20 cellular contexts compared by ENCODE assay signal in the genomic region with DNA sequence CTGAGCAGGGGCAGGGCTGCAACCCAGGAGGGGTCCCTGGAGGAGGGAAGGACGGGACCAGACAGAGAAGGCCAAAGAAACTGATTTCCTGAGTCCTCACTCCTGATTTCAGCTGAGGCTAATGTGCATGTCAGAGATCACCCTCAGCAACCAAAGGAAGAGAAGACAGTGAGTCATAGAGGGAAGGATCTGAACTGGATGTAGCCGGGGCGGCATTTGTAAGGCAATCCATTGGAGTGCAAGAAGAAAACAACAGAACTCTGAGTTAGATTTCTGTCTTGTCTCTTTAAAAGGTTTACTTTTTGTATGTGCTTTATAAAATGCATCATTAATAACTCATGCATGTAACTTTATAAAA.
DNase-seq lines count a peak whose midpoint lies in the region; ATAC-seq, FAIRE-seq and TF ChIP-seq lines count a peak whose summit lies in the region.
"Had no signal": no experiment of that assay in that cellular context is flagged by ENCODE, and none has a peak within 500 bp of the region (broad histone marks: within the 10 kb centered on the region; RNA-seq: fewer than 3 reads in every experiment).

No MANE protein-coding gene starts in this region.

- no peaks in the 10 kb centered on the region for H3K36me3 ChIP-seq in HepG2 (replicated peaks in 1 of 2; ENCODE audit: control insufficient read depth in 1 of 2, insufficient read depth in 2 of 2, low read length in 2 of 2)
- no peaks in the 10 kb centered on the region for H3K36me3 ChIP-seq in smooth muscle cell (ENCODE audit: low read depth)
- H3K36me3 ChIP-seq: esophagus squamous epithelium, upper lobe of left lung had no signal

- H3K4me2 ChIP-seq in HepG2 (ENCODE audit: low read depth, low read length) (no peak overlapping the region), smooth muscle cell (no peak overlapping the region)

- in situ Hi-C loops in HepG2 (cut with HindIII; ENCODE audit: extremely low pct_ligation_motif_present, low pct_unique_long_range_greater_than_20kb), result no loop called here

- no peak for TF ChIP-seq RAD21 in HepG2 (CRISPR knock-in tag; IDR thresholded peaks at IDR 0.05)

- H4K20me1 ChIP-seq in HepG2 (ENCODE audit: insufficient read depth, low read length) (no peaks in the 10 kb centered on the region), smooth muscle cell (ENCODE audit: low read depth) (no peaks in the 10 kb centered on the region)

- H3K9ac ChIP-seq in HepG2 (ENCODE audit: insufficient read depth, low read depth, low read length) (no peak overlapping the region), smooth muscle cell (ENCODE audit: low read depth) (peak overlapping the region; percentile 19)

- TF ChIP-seq EP300 in HepG2 (IDR thresholded peaks at IDR 0.05; ENCODE audit: low read depth in 2 of 2, low read length in 2 of 2), result no peak
- TF ChIP-seq EP300 in HepG2 (CRISPR knock-in tag; IDR thresholded peaks at IDR 0.05; ENCODE audit: borderline replicate concordance), result no peak

- TF ChIP-seq CTCF in HepG2 (CRISPR knock-in tag; IDR thresholded peaks at IDR 0.05) (no peak), smooth muscle cell (IDR thresholded peaks at IDR 0.05; ENCODE audit: borderline replicate concordance, insufficient read depth, poor library complexity, severe bottlenecking) (no peak)

- H3F3A ChIP-seq in smooth muscle cell (ENCODE audit: low read depth), result no peaks in the 10 kb centered on the region

- H3K79me2 ChIP-seq in HepG2 (ENCODE audit: insufficient read depth, low read length), result no peaks in the 10 kb centered on the region
- no peaks in the 10 kb centered on the region for H3K79me2 ChIP-seq in smooth muscle cell (ENCODE audit: low read depth)

- H2AFZ ChIP-seq in HepG2 (ENCODE audit: low read length) (no peak overlapping the region), smooth muscle cell (ENCODE audit: low read depth) (no peak overlapping the region)

- no peak for TF ChIP-seq POLR2A in HepG2 (IDR thresholded peaks at IDR 0.05; ENCODE audit: insufficient read depth in 1 of 2, low read depth in 2 of 2, low read length in 2 of 2)

- no peak for FAIRE-seq in HepG2 (lab: Jason Lieb, UNC)

- ATAC-seq in HepG2 (peak; percentile 34; the same call in 2 of the 3 replicates), HG02610 (IDR thresholded peaks at IDR 0.05; ENCODE audit: unreplicated experiment) (no peak), HG03439 (IDR thresholded peaks at IDR 0.05; ENCODE audit: unreplicated experiment) (no peak)
- ATAC-seq: left cardiac atrium, Right ventricle myocardium inferior, T-helper 17 cell had no signal

- no peak overlapping the region for H3K4me3 ChIP-seq in HepG2 (replicated peaks in 1 of 3; ENCODE audit: insufficient read depth in 1 of 3, low read depth in 2 of 3, low read length in 3 of 3)
- H3K4me3 ChIP-seq in smooth muscle cell, result no peak overlapping the region
- H3K4me3 ChIP-seq: esophagus squamous epithelium, upper lobe of left lung had no signal

- H3K4me1 ChIP-seq in HepG2 (ENCODE audit: insufficient read depth, low read length) (peaks cover 30% of the 10 kb centered on the region), smooth muscle cell (ENCODE audit: low read depth) (no peaks in the 10 kb centered on the region)
- H3K4me1 ChIP-seq: Caco-2, esophagus squamous epithelium, upper lobe of left lung had no signal

- no TSS peak for BruUV-seq in HepG2 (replicated peaks; lab: Mats Ljungman, UMichigan)

- H3K27ac ChIP-seq in HepG2 (ENCODE audit: extremely low read length, insufficient read depth, low read length) (no peak overlapping the region), smooth muscle cell (ENCODE audit: low read depth) (peak overlapping the region; percentile 67)
- H3K27ac ChIP-seq: esophagus squamous epithelium, upper lobe of left lung, VCaP had no signal

- DNase-seq in M059J (ENCODE audit: low read depth) (peak; percentile 34), astrocyte of the hippocampus (ENCODE audit: low read depth, low spot score) (peak; percentile 44), HepG2 (ENCODE audit: low spot score) (no peak), smooth muscle cell (lab: John Stamatoyannopoulos, UW; ENCODE audit: unreplicated experiment) (no peak), AG08396 (ENCODE audit: low spot score) (no peak)
- DNase-seq: activated effector memory CD4-positive, alpha-beta T cell treated with anti-CD3 and anti-CD28 coated beads, Interleukin-2, amount 50 U/mL, for 16 hours; Caco-2; caudate nucleus; esophagus squamous epithelium; H7; left cardiac atrium; NCI-H1436; NCI-H526; stimulated activated CD8-positive, alpha-beta memory T cell treated with anti-CD3 and anti-CD28 coated beads, Interleukin-4, amount 100 ng/mL, for 48 hours; T-helper 17 cell; upper lobe of left lung had no signal

- WGBS in HepG2 (ENCODE audit: low lambda C conversion rate), result 31% methylated on average over 3 of the region's 3 CpGs
- WGBS in smooth muscle cell (ENCODE audit: low lambda C conversion rate), result 18% methylated on average over 3 of the region's 3 CpGs

- H3K27me3 ChIP-seq in HepG2 (ENCODE audit: control insufficient read depth in 1 of 2, insufficient read depth in 2 of 2, low read length in 2 of 2) (no peaks in the 10 kb centered on the region; a peak in 1 of 5 replicates), smooth muscle cell (ENCODE audit: low read depth) (no peaks in the 10 kb centered on the region)
- H3K27me3 ChIP-seq: upper lobe of left lung had no signal

- H3K9me3 ChIP-seq in HepG2 (ENCODE audit: low read length) (no peaks in the 10 kb centered on the region), smooth muscle cell (replicated peaks; ENCODE audit: low read depth) (no peaks in the 10 kb centered on the region)
- H3K9me3 ChIP-seq: Caco-2, upper lobe of left lung had no signal

- CTCF ChIA-PET in HepG2 (lab: Yijun Ruan, JAX; ENCODE audit: low intra/inter-chr PET ratio, low total read pairs), result no interaction called here

- POLR2A ChIA-PET in HepG2 (lab: Yijun Ruan, JAX), result no interaction called here

- intact Hi-C loops in HepG2 (cut with micrococcal nuclease; ENCODE audit: unreplicated experiment), result no loop called here

TF ChIP-seq in HepG2, 621 proteins besides CTCF, POLR2A, EP300 and RAD21:
- TF ChIP-seq, protein P1, sequence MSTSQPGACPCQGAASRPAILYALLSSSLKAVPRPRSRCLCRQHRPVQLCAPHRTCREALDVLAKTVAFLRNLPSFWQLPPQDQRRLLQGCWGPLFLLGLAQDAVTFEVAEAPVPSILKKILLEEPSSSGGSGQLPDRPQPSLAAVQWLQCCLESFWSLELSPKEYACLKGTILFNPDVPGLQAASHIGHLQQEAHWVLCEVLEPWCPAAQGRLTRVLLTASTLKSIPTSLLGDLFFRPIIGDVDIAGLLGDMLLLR (CRISPR knock-in tag; IDR thresholded peaks at IDR 0.05), result no peak
- no peak for TF ChIP-seq ZNF691 (CRISPR knock-in tag; IDR thresholded peaks at IDR 0.05; ENCODE audit: borderline replicate concordance, low read depth)
- TF ChIP-seq ZNF598 (CRISPR knock-in tag; IDR thresholded peaks at IDR 0.05; ENCODE audit: borderline replicate concordance), result no peak
- no peak for TF ChIP-seq MEIS1 (CRISPR knock-in tag; IDR thresholded peaks at IDR 0.05; ENCODE audit: borderline replicate concordance)
- no peak for TF ChIP-seq ZSCAN29 (CRISPR knock-in tag; conservative IDR thresholded peaks at IDR 0.05)
- TF ChIP-seq AGO1 (IDR thresholded peaks at IDR 0.05; ENCODE audit: low read depth, low read length, poor library complexity, severe bottlenecking), result no peak
- TF ChIP-seq ZSCAN30 (CRISPR knock-in tag; IDR thresholded peaks at IDR 0.05), result no peak
- no peak for TF ChIP-seq NONO (IDR thresholded peaks at IDR 0.05)
- TF ChIP-seq NONO (CRISPR knock-in tag; conservative IDR thresholded peaks at IDR 0.05), result no peak
- no peak for TF ChIP-seq ZBTB49 (CRISPR knock-in tag; IDR thresholded peaks at IDR 0.05; ENCODE audit: borderline replicate concordance)
- TF ChIP-seq FOXK2 (IDR thresholded peaks at IDR 0.05), result no peak
- TF ChIP-seq KAT7 (CRISPR knock-in tag; IDR thresholded peaks at IDR 0.05; ENCODE audit: borderline replicate concordance), result no peak
- no peak for TF ChIP-seq NR2F1 (CRISPR knock-in tag; IDR thresholded peaks at IDR 0.05)
- no peak for TF ChIP-seq ONECUT2 (CRISPR knock-in tag; IDR thresholded peaks at IDR 0.05)
- no peak for TF ChIP-seq THAP11 (CRISPR knock-in tag; IDR thresholded peaks at IDR 0.05)
- no peak for TF ChIP-seq ZNF572 (CRISPR knock-in tag; IDR thresholded peaks at IDR 0.05)
- no peak for TF ChIP-seq FOXC1 (CRISPR knock-in tag; IDR thresholded peaks at IDR 0.05; ENCODE audit: borderline replicate concordance)
- no peak for TF ChIP-seq U2AF1 (optimal IDR thresholded peaks at IDR 0.05; ENCODE audit: low read depth, low read length)

Comparison
In these comparisons a context has a peak if more than half of its experiments do, and no peak if none do; other contexts are left out.
1. DNase-seq: peak in M059J (single experiment) and astrocyte of the hippocampus (single experiment); none in HepG2 (single experiment), smooth muscle cell (single experiment) and AG08396 (single experiment).